In genomic region chr15:56342653-56343052, GRCh38 we compare ENCODE assay signal across 25 cellular contexts. TPM values are rescaled to one million over a fixed set of nuclear protein-coding genes. Genes with fewer than 3 reads are reported as not detected.
DNase-seq lines count a peak whose midpoint lies in the region; ATAC-seq, FAIRE-seq and TF ChIP-seq lines count a peak whose summit lies in the region.
"Had no signal": no experiment of that assay in that cellular context is flagged by ENCODE, and none has a peak within 500 bp of the region (broad histone marks: within the 10 kb centered on the region; RNA-seq: fewer than 3 reads in every experiment).

No MANE protein-coding gene starts in this region.

- H3K27ac ChIP-seq in H1 (ENCODE audit: low read depth, low read length) (no peak overlapping the region), mesenchymal stem cell (ENCODE audit: low read length, poor library complexity, severe bottlenecking) (no peak overlapping the region), gastroesophageal sphincter (no peak overlapping the region)
- H3K27ac ChIP-seq: dorsolateral prefrontal cortex, heart left ventricle, left ventricle myocardium inferior, psoas muscle, thoracic aorta, WERI-Rb-1 had no signal

- TF ChIP-seq EP300 in H1 (IDR thresholded peaks at IDR 0.05; ENCODE audit: borderline replicate concordance in 1 of 2, low read depth in 2 of 2, low read length in 2 of 2) (no peak), gastroesophageal sphincter (IDR thresholded peaks at IDR 0.05) (no peak)

- POLR2A ChIA-PET in H1 (lab: Charles Lee; ENCODE audit: partially characterized antibody): no interaction called here
- POLR2A ChIA-PET in activated CD4-positive, alpha-beta T cell treated with anti-CD3 and anti-CD28 coated beads, Interleukin-2, amount 10 ng/mL, durations not matched to agents 7 days and 5 days (lab: Charles Lee): no interaction called here

- H3K18ac ChIP-seq in H1 (ENCODE audit: extremely low read depth, low read length) (no peak overlapping the region), mesenchymal stem cell (ENCODE audit: low read depth in 1 of 2, low read length in 2 of 2) (no peak overlapping the region)

- H3K27me3 ChIP-seq in H1 (replicated peaks in 1 of 4; ENCODE audit: control insufficient read depth in 3 of 4, extremely low read depth in 1 of 4, insufficient read depth in 3 of 4, low read length in 3 of 4) (no peaks in the 10 kb centered on the region), mesenchymal stem cell (ENCODE audit: control insufficient read depth in 1 of 2, insufficient read depth in 1 of 2, low read length in 2 of 2) (no peaks in the 10 kb centered on the region), MG63 (peaks cover 5% of the 10 kb centered on the region; the same call in 1 of the 2 replicates), gastroesophageal sphincter (no peaks in the 10 kb centered on the region)
- H3K27me3 ChIP-seq: dorsolateral prefrontal cortex, heart left ventricle had no signal

- H3K4me1 Mint-ChIP-seq in activated CD4-positive, alpha-beta T cell treated with anti-CD3 and anti-CD28 coated beads, Interleukin-2, amount 10 ng/mL, durations not matched to agents 7 days and 5 days: no peaks in the 10 kb centered on the region
- H3K4me1 Mint-ChIP-seq: stimulated activated naive B cell treated with anti-CD40 and anti-IgM and Interleukin-4, amounts not matched to agents 10 μg/mL and 1 μg/mL and 100 μg/mL, for 72 hours; T-cell had no signal

- H3K36me3 ChIP-seq in H1 (ENCODE audit: control insufficient read depth in 2 of 4, insufficient read depth in 4 of 4, low read length in 3 of 4) (no peaks in the 10 kb centered on the region), mesenchymal stem cell (ENCODE audit: control insufficient read depth in 1 of 2, insufficient read depth in 2 of 2, low read depth in 1 of 2, low read length in 2 of 2) (no peaks in the 10 kb centered on the region), MG63 (no peaks in the 10 kb centered on the region), gastroesophageal sphincter (no peaks in the 10 kb centered on the region)
- H3K36me3 ChIP-seq: heart left ventricle, left ventricle myocardium inferior, thoracic aorta, WERI-Rb-1 had no signal

- H2AK5ac ChIP-seq in H1 (ENCODE audit: low read depth, low read length) (no peak overlapping the region), mesenchymal stem cell (ENCODE audit: low read length, severe bottlenecking) (no peak overlapping the region)

- H2AFZ ChIP-seq in H1 (ENCODE audit: low read length) (peak overlapping the region; percentile 13; the same call in 1 of the 2 replicates), mesenchymal stem cell (ENCODE audit: low read depth, low read length) (no peak overlapping the region)

- H3K4me3 ChIP-seq in H1 (ENCODE audit: extremely low read depth in 1 of 4, insufficient read depth in 2 of 4, low read depth in 3 of 4, low read length in 4 of 4) (no peak overlapping the region), mesenchymal stem cell (ENCODE audit: insufficient read depth in 1 of 2, low read depth in 1 of 2, low read length in 2 of 2) (no peak overlapping the region), MG63 (no peak overlapping the region), gastroesophageal sphincter (no peak overlapping the region)
- H3K4me3 ChIP-seq: dorsolateral prefrontal cortex, heart left ventricle, left ventricle myocardium inferior, psoas muscle, skin epidermis, thoracic aorta had no signal

- TF ChIP-seq POLR2A in H1 (IDR thresholded peaks at IDR 0.05; ENCODE audit: control extremely low read depth in 1 of 2, low read depth in 2 of 2, low read length in 2 of 2) (no peak), gastroesophageal sphincter (IDR thresholded peaks at IDR 0.05) (no peak)

- no peak overlapping the region for H3K56ac ChIP-seq in H1 (replicated peaks; ENCODE audit: insufficient read length, low read depth, low read length)

- H3K27me3 Mint-ChIP-seq in activated CD4-positive, alpha-beta T cell treated with anti-CD3 and anti-CD28 coated beads, Interleukin-2, amount 10 ng/mL, durations not matched to agents 7 days and 5 days: peaks cover 10% of the 10 kb centered on the region
- H3K27me3 Mint-ChIP-seq: IgD-negative memory B cell had no signal

- no peak overlapping the region for H3K4me3 Mint-ChIP-seq in activated CD4-positive, alpha-beta T cell treated with anti-CD3 and anti-CD28 coated beads, Interleukin-2, amount 10 ng/mL, durations not matched to agents 7 days and 5 days
- H3K4me3 Mint-ChIP-seq: CD4-positive, alpha-beta T cell; IgD-negative memory B cell; stimulated activated naive B cell treated with anti-CD40 and anti-IgM and Interleukin-4, amounts not matched to agents 10 μg/mL and 1 μg/mL and 100 μg/mL, for 72 hours; T-cell had no signal

- H4K91ac ChIP-seq in H1 (replicated peaks; ENCODE audit: insufficient read length, low read length) (no peak overlapping the region), mesenchymal stem cell (ENCODE audit: low read length) (no peak overlapping the region)

- H2BK12ac ChIP-seq in H1 (ENCODE audit: low read depth, low read length): no peak overlapping the region
- no peak overlapping the region for H2BK12ac ChIP-seq in mesenchymal stem cell (ENCODE audit: low read length in 2 of 2)

- H4K8ac ChIP-seq in H1 (ENCODE audit: extremely low read depth, insufficient read depth, low read length): no peak overlapping the region
- no peak overlapping the region for H4K8ac ChIP-seq in mesenchymal stem cell (ENCODE audit: low read length)

- H3K14ac ChIP-seq in H1 (ENCODE audit: insufficient read length): no peak overlapping the region
- no peak overlapping the region for H3K14ac ChIP-seq in mesenchymal stem cell (ENCODE audit: low read length in 2 of 2)

- no peak overlapping the region for H2BK20ac ChIP-seq in H1 (ENCODE audit: low read length)

- DNase-seq in LHCN-M2 (ENCODE audit: low read depth) (peak; percentile 97), NCI-H69 (lab: John Stamatoyannopoulos, UW) (peak; percentile 97), H1 (ENCODE audit: low read depth in 1 of 2, low spot score in 2 of 2) (no peak), mesenchymal stem cell (no peak), MG63 (no peak), NCI-H510A (lab: John Stamatoyannopoulos, UW) (no peak)
- DNase-seq in activated CD4-positive, alpha-beta T cell treated with anti-CD3 and anti-CD28 coated beads, Interleukin-2, amount 10 ng/mL, durations not matched to agents 7 days and 5 days: no peak
- DNase-seq: activated CD8-positive, alpha-beta memory T cell treated with anti-CD3 and anti-CD28 coated beads, Interleukin-2, amount 50 U/mL, for 48 hours; activated effector memory CD4-positive, alpha-beta T cell treated with anti-CD3 and anti-CD28 coated beads, Interleukin-2, amount 50 U/mL, for 16 hours; CD4-positive, alpha-beta T cell; DMS153; dorsolateral prefrontal cortex; erythroblast; heart left ventricle; left ventricle myocardium inferior; NCI-H187; psoas muscle; stimulated activated CD4-positive, alpha-beta T cell treated with anti-CD3 and anti-CD28 coated beads, Interleukin-2, amount 100 ng/mL, for 24 hours; stimulated activated naive B cell treated with anti-CD40 and anti-IgM and Interleukin-4, amounts not matched to agents 10 μg/mL and 1 μg/mL and 100 μg/mL, for 72 hours; T-cell; WERI-Rb-1 had no signal

- no peak overlapping the region for H3K9ac ChIP-seq in H1 (replicated peaks in 1 of 4; ENCODE audit: extremely low read depth in 1 of 4, low read depth in 3 of 4, low read length in 3 of 4)
- peak overlapping the region; percentile 40 for H3K9ac ChIP-seq in mesenchymal stem cell (ENCODE audit: low read length)

- TF ChIP-seq RAD21 in H1 (IDR thresholded peaks at IDR 0.05 in 1 of 2, conservative IDR thresholded peaks at IDR 0.05 in 1 of 2; ENCODE audit: low read depth in 2 of 2, low read length in 2 of 2): no peak

- no peaks in the 10 kb centered on the region for H3K79me1 ChIP-seq in H1 (ENCODE audit: low read depth, low read length)
- H3K79me1 ChIP-seq in mesenchymal stem cell (replicated peaks; ENCODE audit: low read length, poor library complexity, severe bottlenecking): no peaks in the 10 kb centered on the region

- H3K27ac Mint-ChIP-seq in activated CD4-positive, alpha-beta T cell treated with anti-CD3 and anti-CD28 coated beads, Interleukin-2, amount 10 ng/mL, durations not matched to agents 7 days and 5 days: no peak overlapping the region
- H3K27ac Mint-ChIP-seq: CD4-positive, alpha-beta T cell; IgD-negative memory B cell; stimulated activated naive B cell treated with anti-CD40 and anti-IgM and Interleukin-4, amounts not matched to agents 10 μg/mL and 1 μg/mL and 100 μg/mL, for 72 hours; T-cell had no signal

- H3K9me3 ChIP-seq in H1 (ENCODE audit: insufficient read depth in 2 of 2, low read depth in 1 of 2, low read length in 1 of 2) (peaks cover 0 to 4% of the 10 kb centered on the region in 2 experiments; a peak in 1 of 4 replicates), mesenchymal stem cell (ENCODE audit: control insufficient read depth, low read length) (peaks cover 7% of the 10 kb centered on the region), MG63 (peaks cover 2% of the 10 kb centered on the region; the same call in 1 of the 2 replicates), gastroesophageal sphincter (no peaks in the 10 kb centered on the region)
- H3K9me3 ChIP-seq: heart left ventricle, left ventricle myocardium inferior, psoas muscle, thoracic aorta had no signal

- no peaks in the 10 kb centered on the region for H3K79me2 ChIP-seq in H1 (ENCODE audit: control insufficient read depth in 1 of 2, insufficient read depth in 2 of 2, low read length in 2 of 2)

- H4K20me1 ChIP-seq in H1 (replicated peaks in 1 of 2; ENCODE audit: control insufficient read depth in 1 of 2, insufficient read depth in 2 of 2, low read length in 2 of 2): no peaks in the 10 kb centered on the region

- no peaks in the 10 kb centered on the region for H3K36me3 Mint-ChIP-seq in activated CD4-positive, alpha-beta T cell treated with anti-CD3 and anti-CD28 coated beads, Interleukin-2, amount 10 ng/mL, durations not matched to agents 7 days and 5 days (ENCODE audit: low read depth)
- H3K36me3 Mint-ChIP-seq: IgD-negative memory B cell; stimulated activated naive B cell treated with anti-CD40 and anti-IgM and Interleukin-4, amounts not matched to agents 10 μg/mL and 1 μg/mL and 100 μg/mL, for 72 hours; T-cell had no signal

- 81% methylated on average over 1 of the region's 1 CpG; no CpG with 5 or more reads in 1 of the 2 experiments for WGBS in H1 (ENCODE audit: extremely low coverage in 1 of 2, insufficient coverage in 1 of 2, insufficient read length in 1 of 2, insufficient replicate concordance in 2 of 2, low coverage in 1 of 2, low lambda C conversion rate in 2 of 2, missing lambda C conversion rate in 1 of 2), 2 experiments
- no CpG with 5 or more reads among the region's 1 CpG for WGBS in mesenchymal stem cell
- WGBS in gastroesophageal sphincter (ENCODE audit: low coverage in 1 of 2), 2 donors: 10% methylated on average over 1 of the region's 1 CpG

- H3K4me2 ChIP-seq in H1 (ENCODE audit: insufficient read depth in 1 of 2, low read depth in 2 of 2, low read length in 2 of 2) (no peak overlapping the region), mesenchymal stem cell (ENCODE audit: low read length, poor library complexity, severe bottlenecking) (no peak overlapping the region)

- no peaks in the 10 kb centered on the region for H3K9me3 Mint-ChIP-seq in activated CD4-positive, alpha-beta T cell treated with anti-CD3 and anti-CD28 coated beads, Interleukin-2, amount 10 ng/mL, durations not matched to agents 7 days and 5 days
- H3K9me3 Mint-ChIP-seq: CD4-positive, alpha-beta T cell; IgD-negative memory B cell; stimulated activated naive B cell treated with anti-CD40 and anti-IgM and Interleukin-4, amounts not matched to agents 10 μg/mL and 1 μg/mL and 100 μg/mL, for 72 hours; T-cell had no signal

- TF ChIP-seq CTCF in H1 (IDR thresholded peaks at IDR 0.05; ENCODE audit: control extremely low read depth in 1 of 3, insufficient read depth in 1 of 3, low read depth in 1 of 3, low read length in 3 of 3) (no peak), gastroesophageal sphincter (IDR thresholded peaks at IDR 0.05) (no peak)

- ATAC-seq in gastroesophageal sphincter: no peak
- ATAC-seq: heart left ventricle; psoas muscle; stimulated activated naive B cell treated with anti-CD40 and anti-IgM and Interleukin-4, amounts not matched to agents 10 μg/mL and 1 μg/mL and 100 μg/mL, for 72 hours; T-cell had no signal

- H3K4ac ChIP-seq in H1 (replicated peaks; ENCODE audit: insufficient read length, low read depth, low read length): no peak overlapping the region
- H3K4ac ChIP-seq in mesenchymal stem cell (ENCODE audit: low read depth in 1 of 2, low read length in 2 of 2): no peak overlapping the region

- H2BK5ac ChIP-seq in H1 (ENCODE audit: low read depth, low read length) (no peak overlapping the region), mesenchymal stem cell (ENCODE audit: low read depth, low read length, poor library complexity, severe bottlenecking) (no peak overlapping the region)

- no peak overlapping the region for H4K5ac ChIP-seq in H1 (ENCODE audit: insufficient read length, low read depth, low read length)

- no peak for FAIRE-seq in H1 (lab: Jason Lieb, UNC)

- H2BK120ac ChIP-seq in H1 (replicated peaks; ENCODE audit: low read depth, low read length) (no peak overlapping the region), mesenchymal stem cell (ENCODE audit: low read depth, low read length) (no peak overlapping the region)

- no peaks in the 10 kb centered on the region for H3K23me2 ChIP-seq in H1 (ENCODE audit: low read depth, low read length)

- H3K23ac ChIP-seq in H1 (ENCODE audit: insufficient read length) (no peak overlapping the region), mesenchymal stem cell (ENCODE audit: low read length in 2 of 2) (no peak overlapping the region)

- H3K4me1 ChIP-seq in H1 (replicated peaks in 1 of 4; ENCODE audit: control insufficient read depth in 3 of 4, insufficient read depth in 4 of 4, low read length in 3 of 4) (no peaks in the 10 kb centered on the region), mesenchymal stem cell (ENCODE audit: control insufficient read depth, insufficient read depth, low read depth, low read length) (no peaks in the 10 kb centered on the region), gastroesophageal sphincter (no peaks in the 10 kb centered on the region)
- H3K4me1 ChIP-seq: heart left ventricle, left ventricle myocardium inferior, psoas muscle had no signal

- H2BK15ac ChIP-seq in H1 (ENCODE audit: low read length) (no peak overlapping the region), mesenchymal stem cell (ENCODE audit: low read depth, poor library complexity, severe bottlenecking) (no peak overlapping the region)

- CTCF ChIA-PET in H1 (lab: Charles Lee; ENCODE audit: partially characterized antibody): interaction anchor here (0.7 kb wide), 1 partner anchor 83 kb away, joined by 3 read pairs; no protein-coding TSS in a partner anchor
- CTCF ChIA-PET in activated CD4-positive, alpha-beta T cell treated with anti-CD3 and anti-CD28 coated beads, Interleukin-2, amount 10 ng/mL, durations not matched to agents 7 days and 5 days (lab: Charles Lee): no interaction called here

RNA-seq across cellular contexts. Expression of gene TEX9, which starts 22.6 kb away (rescaled TPM):
- total RNA-seq in LHCN-M2 (2014; rRNA removed) (4.4 and 4.8 TPM in 2 replicates), gastroesophageal sphincter (1 to 10 TPM; 4.2 to 9.2 (median 5.2) TPM)
- 1.3 TPM for polyA plus RNA-seq in LHCN-M2 (2012)
- 10.8 and 12.3 TPM in 2 replicates for total RNA-seq in H1 (2021; fragmentation: NEBNext Ultra II Directional; extraction: Animal tissue kit (Norgen Biotek cat#: 25700))
- polyA plus RNA-seq in H1 (2011; rRNA removed): 1.7 and 3.4 TPM in 2 replicates
- polyA plus RNA-seq in H1 (2011; cell fraction: cytosol; rRNA removed): 3.9 TPM
- polyA plus RNA-seq in H1 (2011; cell fraction: nucleus; rRNA removed): 4.0 TPM
- 3.0 to 7.0 TPM (median 3.7 TPM) in 4 replicates for polyA plus RNA-seq in H1 (2012, experiment 1 of 2)
- polyA plus RNA-seq in H1 (2012, experiment 2 of 2): 0.62 TPM
- 14.3 TPM for polyA plus RNA-seq in H1 (2013, experiment 1 of 2)
- polyA plus RNA-seq in H1 (2013, experiment 2 of 2): 13.3 TPM
- 6.8 and 9.2 TPM in 2 replicates for polyA minus RNA-seq in H1 (2011; rRNA and poly(A)+ RNA removed)
- 4.9 TPM for polyA minus RNA-seq in H1 (2011; cell fraction: cytosol; rRNA and poly(A)+ RNA removed)
- 46.1 TPM for polyA minus RNA-seq in H1 (2011; cell fraction: nucleus; rRNA and poly(A)+ RNA removed)
- polyA plus RNA-seq in mesenchymal stem cell (2013, experiment 1 of 2): 2.7 TPM
- 3.1 TPM for polyA plus RNA-seq in mesenchymal stem cell (2013, experiment 2 of 2)
- total RNA-seq in MG63 (2014; rRNA removed; shearing (Covaris generic); ENCODE audit: low replicate concordance): 4.3 TPM in 1 of 2 replicates, not detected in the other
- total RNA-seq in activated CD4-positive, alpha-beta T cell treated with anti-CD3 and anti-CD28 coated beads, Interleukin-2, amount 10 ng/mL, durations not matched to agents 7 days and 5 days: 1 to 10 TPM in 1 of 2 experiments, under 1 TPM in 1; 0.71 to 1.1 TPM

Comparison
In these comparisons a context has a peak if more than half of its experiments do, and no peak if none do; other contexts are left out.
1. DNase-seq: peak in LHCN-M2 (single experiment) and NCI-H69 (single experiment); none in H1 (0 of 2), mesenchymal stem cell (single experiment), MG63 (single experiment), NCI-H510A (single experiment) and activated CD4-positive, alpha-beta T cell treated with anti-CD3 and anti-CD28 coated beads, Interleukin-2, amount 10 ng/mL, durations not matched to agents 7 days and 5 days (single experiment).